ENCODE assay signal across 8 cellular contexts in genomic region chrX:49173544-49173943, GRCh38. TPM values are rescaled to one million over a fixed set of nuclear protein-coding genes. Genes with fewer than 3 reads are reported as not detected.
DNase-seq lines count a peak whose midpoint lies in the region; ATAC-seq and TF ChIP-seq lines count a peak whose summit lies in the region.
"Not testable (repeated sequence)": the region's sequence is repeated elsewhere in the genome, so short reads cannot be mapped to it uniquely, and the experiment has no call there.

No MANE protein-coding gene starts in this region.

- H3K4me2 ChIP-seq in BLaER1 treated with 17β-estradiol and CSF1 and Interleukin-3, amounts not matched to agents 10 nM and 100 nM: peak overlapping the region; percentile 71 to 84 (median 80); a peak in 20 of 22 replicates

- not testable (repeated sequence) for ATAC-seq in activated T-cell treated with anti-CD3 and anti-CD28 coated beads, Interleukin-2, amount 50 U/mL, for 72 hours (replicated peaks in 1 of 2); body of pancreas

- H3K27me3 ChIP-seq in BLaER1 treated with 17β-estradiol and CSF1 and Interleukin-3, amounts not matched to agents 10 nM and 100 nM; body of pancreas; esophagus squamous epithelium; neutrophil; stomach smooth muscle (ENCODE audit: control insufficient read depth in 1 of 2, insufficient read depth in 2 of 2, low read length in 2 of 2): not testable (repeated sequence)

- peaks cover 7 to 49% (median 24%) of the 10 kb centered on the region in 11 experiments; a peak in 20 of 22 replicates for H3K36me3 ChIP-seq in BLaER1 treated with 17β-estradiol and CSF1 and Interleukin-3, amounts not matched to agents 10 nM and 100 nM
- peaks cover 14% of the 10 kb centered on the region; the same call in 1 of the 2 replicates for H3K36me3 ChIP-seq in SK-N-MC (ENCODE audit: insufficient read depth, low read length)
- not testable (repeated sequence) for H3K36me3 ChIP-seq in body of pancreas (replicated peaks in 1 of 2; ENCODE audit: insufficient read depth in 1 of 2, low read depth in 2 of 2)
- peaks cover 0 to 39% (median 0%) of the 10 kb centered on the region in 3 donors for H3K36me3 ChIP-seq in esophagus squamous epithelium
- H3K36me3 ChIP-seq in neutrophil: peaks cover 40% of the 10 kb centered on the region
- peaks cover 11 to 12% of the 10 kb centered on the region in 2 donors for H3K36me3 ChIP-seq in stomach smooth muscle (ENCODE audit: control insufficient read depth in 2 of 2, insufficient read depth in 2 of 2, low read length in 2 of 2)

- peaks cover 0 to 35% (median 13%) of the 10 kb centered on the region in 11 experiments; a peak in 12 of 22 replicates for H3K9me3 ChIP-seq in BLaER1 treated with 17β-estradiol and CSF1 and Interleukin-3, amounts not matched to agents 10 nM and 100 nM (replicated peaks in 1 of 11)
- not testable (repeated sequence) for H3K9me3 ChIP-seq in SK-N-MC (ENCODE audit: low read depth, low read length); body of pancreas; esophagus squamous epithelium; neutrophil; stomach smooth muscle (ENCODE audit: control insufficient read depth in 2 of 2, low read length in 2 of 2)

- TF ChIP-seq POLR2A in body of pancreas (IDR thresholded peaks at IDR 0.05); esophagus squamous epithelium (IDR thresholded peaks at IDR 0.05): not testable (repeated sequence)

- peak overlapping the region; percentile 90 for H3K4me3 Mint-ChIP-seq in HFFc6
- peak overlapping the region; percentile 88 to 95 for H3K4me3 Mint-ChIP-seq in activated T-cell treated with anti-CD3 and anti-CD28 coated beads, Interleukin-2, amount 50 U/mL, for 72 hours

- peaks cover 10 to 81% (median 45%) of the 10 kb centered on the region in 10 experiments for H3K4me1 ChIP-seq in BLaER1 treated with 17β-estradiol and CSF1 and Interleukin-3, amounts not matched to agents 10 nM and 100 nM
- H3K4me1 ChIP-seq in body of pancreas: peaks cover 12% of the 10 kb centered on the region
- peaks cover 0 to 72% (median 7%) of the 10 kb centered on the region in 3 donors for H3K4me1 ChIP-seq in esophagus squamous epithelium
- H3K4me1 ChIP-seq in neutrophil (ENCODE audit: control insufficient read depth in 1 of 2, insufficient read depth in 1 of 2, low read depth in 1 of 2, low read length in 1 of 2): peaks cover 66 to 80% of the 10 kb centered on the region in 2 experiments
- H3K4me1 ChIP-seq in stomach smooth muscle (ENCODE audit: control insufficient read depth, insufficient read depth, low read length): peaks cover 17% of the 10 kb centered on the region

- peaks cover 11% of the 10 kb centered on the region; the same call in 1 of the 2 replicates for H3K36me3 Mint-ChIP-seq in HFFc6 (ENCODE audit: low read depth)
- peaks cover 8 to 14% of the 10 kb centered on the region in 2 donors for H3K36me3 Mint-ChIP-seq in activated T-cell treated with anti-CD3 and anti-CD28 coated beads, Interleukin-2, amount 50 U/mL, for 72 hours (ENCODE audit: insufficient read depth in 2 of 2)

- 87% methylated on average over 6 to 8 of the region's 8 CpGs for WGBS in body of pancreas, 2 donors
- 70% methylated on average over 2 of the region's 8 CpGs; no CpG with 5 or more reads in 1 of the 2 donors for WGBS in esophagus squamous epithelium, 2 donors

- peaks cover 0 to 20% (median 0%) of the 10 kb centered on the region in 11 experiments; a peak in 5 of 22 replicates for H4K20me1 ChIP-seq in BLaER1 treated with 17β-estradiol and CSF1 and Interleukin-3, amounts not matched to agents 10 nM and 100 nM

- not testable (repeated sequence) for DNase-seq in HFFc6; SK-N-MC (ENCODE audit: low read depth, low spot score); activated T-cell treated with anti-CD3 and anti-CD28 coated beads, Interleukin-2, amount 50 U/mL, for 72 hours; body of pancreas; esophagus squamous epithelium (lab: John Stamatoyannopoulos, UW)

- peak overlapping the region in 2 of 11 experiments; percentile 79 to 84; a peak in 2 of 22 replicates for H3K9ac ChIP-seq in BLaER1 treated with 17β-estradiol and CSF1 and Interleukin-3, amounts not matched to agents 10 nM and 100 nM
- H3K9ac ChIP-seq in SK-N-MC (ENCODE audit: insufficient read length): not testable (repeated sequence)
- peak overlapping the region in 1 of 2 donors; percentile 75 for H3K9ac ChIP-seq in stomach smooth muscle (ENCODE audit: low read length in 2 of 2)

- TF ChIP-seq CTCF in HFFc6 (IDR thresholded peaks at IDR 0.05); body of pancreas (IDR thresholded peaks at IDR 0.05); esophagus squamous epithelium (IDR thresholded peaks at IDR 0.05); neutrophil (IDR thresholded peaks at IDR 0.05): not testable (repeated sequence)

- peak overlapping the region; percentile 77; the same call in 1 of the 2 replicates for H3K27ac Mint-ChIP-seq in HFFc6
- H3K27ac Mint-ChIP-seq in activated T-cell treated with anti-CD3 and anti-CD28 coated beads, Interleukin-2, amount 50 U/mL, for 72 hours: not testable (repeated sequence)

- peak overlapping the region in 3 of 10 experiments; percentile 64 to 74 (median 67); a peak in 7 of 20 replicates for H3K4me3 ChIP-seq in BLaER1 treated with 17β-estradiol and CSF1 and Interleukin-3, amounts not matched to agents 10 nM and 100 nM
- H3K4me3 ChIP-seq in SK-N-MC (peak overlapping the region; percentile 82; the same call in 1 of the 2 replicates), esophagus squamous epithelium (peak overlapping the region in 2 of 4 donors; percentile 66 to 75), neutrophil (ENCODE audit: low read depth in 1 of 2, low read length in 1 of 2) (peak overlapping the region; percentile 71 to 90), stomach smooth muscle (ENCODE audit: low read length in 2 of 2) (peak overlapping the region in 1 of 2 donors; percentile 79)
- not testable (repeated sequence) for H3K4me3 ChIP-seq in body of pancreas

- H3K9me3 Mint-ChIP-seq in HFFc6; activated T-cell treated with anti-CD3 and anti-CD28 coated beads, Interleukin-2, amount 50 U/mL, for 72 hours: not testable (repeated sequence)

- intact Hi-C loops in body of pancreas (cut with DNase I); esophagus squamous epithelium (cut with DNase I): not testable (repeated sequence)

- H3K27ac ChIP-seq in BLaER1 treated with 17β-estradiol and CSF1 and Interleukin-3, amounts not matched to agents 10 nM and 100 nM: peak overlapping the region in 3 of 11 experiments; percentile 75 to 84 (median 83); a peak in 5 of 22 replicates
- H3K27ac ChIP-seq in SK-N-MC: not testable (repeated sequence)
- H3K27ac ChIP-seq in body of pancreas: peak overlapping the region in 3 of 4 donors; percentile 75 to 94 (median 89)
- peak overlapping the region; percentile 93 to 96 (median 95) for H3K27ac ChIP-seq in esophagus squamous epithelium
- peak overlapping the region; percentile 94 for H3K27ac ChIP-seq in neutrophil
- H3K27ac ChIP-seq in stomach smooth muscle (ENCODE audit: low read length): peak overlapping the region; percentile 82

- not testable (repeated sequence) for H3K4me1 Mint-ChIP-seq in HFFc6 (ENCODE audit: low read depth)
- H3K4me1 Mint-ChIP-seq in activated T-cell treated with anti-CD3 and anti-CD28 coated beads, Interleukin-2, amount 50 U/mL, for 72 hours (ENCODE audit: low read depth): peaks cover 33% of the 10 kb centered on the region

- H3K27me3 Mint-ChIP-seq in HFFc6 (ENCODE audit: insufficient read depth); activated T-cell treated with anti-CD3 and anti-CD28 coated beads, Interleukin-2, amount 50 U/mL, for 72 hours (ENCODE audit: low read depth): not testable (repeated sequence)

RNA-seq across cellular contexts. Expression of gene PLP2, which starts 1.8 kb away (rescaled TPM):
- 100 to 1,000 TPM; 163 to 214 (median 178) TPM for total RNA-seq in HFFc6 (2021; fragmentation: NEBNext Ultra II Directional; extraction: Animal tissue kit (Norgen Biotek cat#: 25700))
- 100 to 1,000 TPM; 232 to 266 TPM for total RNA-seq in activated T-cell treated with anti-CD3 and anti-CD28 coated beads, Interleukin-2, amount 50 U/mL, for 72 hours
- total RNA-seq in body of pancreas: 10 to 100 TPM; 19.4 to 30.1 TPM
- 100 to 1,000 TPM; 134 to 187 (median 152) TPM for total RNA-seq in esophagus squamous epithelium

RNA-seq across cellular contexts. Expression of gene MAGIX, which starts 11.0 kb away (rescaled TPM):
- 1 to 10 TPM in 5 of 6 experiments, under 1 TPM in 1; 0.94 to 1.9 (median 1.1) TPM for total RNA-seq in HFFc6 (2021; fragmentation: NEBNext Ultra II Directional; extraction: Animal tissue kit (Norgen Biotek cat#: 25700))
- total RNA-seq in activated T-cell treated with anti-CD3 and anti-CD28 coated beads, Interleukin-2, amount 50 U/mL, for 72 hours: under 1 TPM; 0.84 to 0.93 TPM
- total RNA-seq in body of pancreas: 10 to 100 TPM; 13.2 to 40.9 TPM
- total RNA-seq in esophagus squamous epithelium: 10 to 100 TPM in 1 of 4 donors, 1 to 10 TPM in 3; 5.1 to 15.0 (median 8.5) TPM

RNA-seq across cellular contexts. Expression of gene PRICKLE3, which starts 12.6 kb away (rescaled TPM):
- total RNA-seq in HFFc6 (2021; fragmentation: NEBNext Ultra II Directional; extraction: Animal tissue kit (Norgen Biotek cat#: 25700)): 10 to 100 TPM in 3 of 6 experiments, 1 to 10 TPM in 3; 8.0 to 10.7 (median 9.7) TPM
- 10 to 100 TPM; 17.4 to 17.6 TPM for total RNA-seq in activated T-cell treated with anti-CD3 and anti-CD28 coated beads, Interleukin-2, amount 50 U/mL, for 72 hours
- 10 to 100 TPM in 1 of 2 donors, 1 to 10 TPM in 1; 7.5 to 13.2 TPM for total RNA-seq in body of pancreas
- 10 to 100 TPM; 15.7 to 33.8 (median 19.9) TPM for total RNA-seq in esophagus squamous epithelium

RNA-seq across cellular contexts. Expression of gene SYP, which starts 26.4 kb away (rescaled TPM):
- under 1 TPM; 0.11 to 0.34 (median 0.24) TPM for total RNA-seq in HFFc6 (2021; fragmentation: NEBNext Ultra II Directional; extraction: Animal tissue kit (Norgen Biotek cat#: 25700))
- 10 to 100 TPM in 1 of 2 donors, 1 to 10 TPM in 1; 8.7 to 15.9 TPM for total RNA-seq in activated T-cell treated with anti-CD3 and anti-CD28 coated beads, Interleukin-2, amount 50 U/mL, for 72 hours
- total RNA-seq in body of pancreas: 1 to 10 TPM; 5.4 to 6.6 TPM
- total RNA-seq in esophagus squamous epithelium: under 1 TPM; 0.15 to 0.57 (median 0.37) TPM

RNA-seq across cellular contexts. Expression of gene GPKOW, which starts 50.0 kb away (rescaled TPM):
- 10 to 100 TPM; 20.6 to 27.0 (median 23.7) TPM for total RNA-seq in HFFc6 (2021; fragmentation: NEBNext Ultra II Directional; extraction: Animal tissue kit (Norgen Biotek cat#: 25700))
- total RNA-seq in activated T-cell treated with anti-CD3 and anti-CD28 coated beads, Interleukin-2, amount 50 U/mL, for 72 hours: 10 to 100 TPM; 14.7 to 17.8 TPM
- 10 to 100 TPM; 12.9 to 15.3 TPM for total RNA-seq in body of pancreas
- 10 to 100 TPM; 16.2 to 21.5 (median 19.2) TPM for total RNA-seq in esophagus squamous epithelium

Comparison
In these comparisons a context has a peak if more than half of its experiments do, and no peak if none do; other contexts are left out.
1. RNA of gene PLP2, which starts 1.8 kb away (total RNA-seq): 232 to 266 TPM in activated T-cell treated with anti-CD3 and anti-CD28 coated beads, Interleukin-2, amount 50 U/mL, for 72 hours, 163 to 214 TPM in HFFc6 and 134 to 187 TPM in esophagus squamous epithelium; 19.4 to 30.1 TPM in body of pancreas; every median in the first group is over 4 times any median in the second.